Comparison of ENCODE assay signal across 1 cellular context in the genomic region with DNA sequence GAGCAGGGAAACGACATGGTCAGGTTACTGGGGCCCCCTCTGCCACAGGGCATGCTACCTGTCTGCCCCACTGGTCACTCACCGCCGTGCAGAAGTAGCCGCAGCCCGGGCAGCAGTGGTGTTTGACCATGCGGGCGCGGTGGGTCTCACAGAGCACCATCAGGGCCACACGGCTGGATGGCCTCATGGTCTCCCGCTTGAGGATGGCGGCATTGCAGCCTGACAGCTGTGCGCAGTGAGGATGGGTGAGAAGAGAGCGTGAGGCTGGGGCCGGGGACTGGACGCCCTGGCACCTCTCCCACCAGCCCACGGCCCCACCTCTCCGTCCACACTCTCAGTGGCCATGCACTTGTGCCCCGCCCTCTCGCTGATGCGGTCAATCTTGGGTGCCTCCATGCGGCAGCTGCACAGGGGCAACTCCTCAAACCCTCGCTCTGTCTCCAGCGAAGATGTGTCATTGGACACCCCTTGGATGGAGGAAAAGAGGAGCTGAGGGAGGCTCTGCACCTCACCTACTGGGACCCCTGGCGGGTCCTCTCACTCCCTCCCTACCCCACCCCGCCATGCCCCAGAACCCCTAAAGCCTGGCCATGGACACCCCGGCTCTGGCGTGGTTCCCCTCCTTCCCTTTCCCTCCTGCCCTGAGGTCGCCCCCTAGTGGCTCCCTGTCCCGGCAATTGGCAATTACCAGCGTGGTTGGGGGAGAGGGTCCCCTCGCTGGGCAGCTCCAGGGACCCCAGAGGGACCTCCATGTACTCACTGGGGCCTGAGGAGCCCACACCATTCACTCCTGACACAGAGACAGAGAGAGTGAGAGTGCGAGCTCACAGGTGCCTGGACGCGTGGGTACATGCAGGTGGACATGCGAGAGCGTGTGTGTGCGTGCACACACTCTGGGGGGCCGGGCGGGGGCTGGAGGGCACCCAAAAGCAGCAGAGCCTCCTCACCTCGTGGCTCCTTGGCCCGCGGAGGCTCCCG.
A peak's percentile ranks its signal among the peaks of the same experiment; 100 is the strongest.
TF ChIP-seq lines count a peak whose summit lies in the region.

No MANE protein-coding gene starts in this region.

TF ChIP-seq in HepG2, 621 proteins besides CTCF, POLR2A, EP300 and RAD21 (continued from another document and continues in another):
- TF ChIP-seq, protein P1, sequence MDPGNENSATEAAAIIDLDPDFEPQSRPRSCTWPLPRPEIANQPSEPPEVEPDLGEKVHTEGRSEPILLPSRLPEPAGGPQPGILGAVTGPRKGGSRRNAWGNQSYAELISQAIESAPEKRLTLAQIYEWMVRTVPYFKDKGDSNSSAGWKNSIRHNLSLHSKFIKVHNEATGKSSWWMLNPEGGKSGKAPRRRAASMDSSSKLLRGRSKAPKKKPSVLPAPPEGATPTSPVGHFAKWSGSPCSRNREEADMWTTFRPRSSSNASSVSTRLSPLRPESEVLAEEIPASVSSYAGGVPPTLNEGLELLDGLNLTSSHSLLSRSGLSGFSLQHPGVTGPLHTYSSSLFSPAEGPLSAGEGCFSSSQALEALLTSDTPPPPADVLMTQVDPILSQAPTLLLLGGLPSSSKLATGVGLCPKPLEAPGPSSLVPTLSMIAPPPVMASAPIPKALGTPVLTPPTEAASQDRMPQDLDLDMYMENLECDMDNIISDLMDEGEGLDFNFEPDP (CRISPR knock-in tag; conservative IDR thresholded peaks at IDR 0.05) = no peak
- TF ChIP-seq ZMYM3 (CRISPR knock-in tag; IDR thresholded peaks at IDR 0.05) = no peak
- TF ChIP-seq, protein P2, sequence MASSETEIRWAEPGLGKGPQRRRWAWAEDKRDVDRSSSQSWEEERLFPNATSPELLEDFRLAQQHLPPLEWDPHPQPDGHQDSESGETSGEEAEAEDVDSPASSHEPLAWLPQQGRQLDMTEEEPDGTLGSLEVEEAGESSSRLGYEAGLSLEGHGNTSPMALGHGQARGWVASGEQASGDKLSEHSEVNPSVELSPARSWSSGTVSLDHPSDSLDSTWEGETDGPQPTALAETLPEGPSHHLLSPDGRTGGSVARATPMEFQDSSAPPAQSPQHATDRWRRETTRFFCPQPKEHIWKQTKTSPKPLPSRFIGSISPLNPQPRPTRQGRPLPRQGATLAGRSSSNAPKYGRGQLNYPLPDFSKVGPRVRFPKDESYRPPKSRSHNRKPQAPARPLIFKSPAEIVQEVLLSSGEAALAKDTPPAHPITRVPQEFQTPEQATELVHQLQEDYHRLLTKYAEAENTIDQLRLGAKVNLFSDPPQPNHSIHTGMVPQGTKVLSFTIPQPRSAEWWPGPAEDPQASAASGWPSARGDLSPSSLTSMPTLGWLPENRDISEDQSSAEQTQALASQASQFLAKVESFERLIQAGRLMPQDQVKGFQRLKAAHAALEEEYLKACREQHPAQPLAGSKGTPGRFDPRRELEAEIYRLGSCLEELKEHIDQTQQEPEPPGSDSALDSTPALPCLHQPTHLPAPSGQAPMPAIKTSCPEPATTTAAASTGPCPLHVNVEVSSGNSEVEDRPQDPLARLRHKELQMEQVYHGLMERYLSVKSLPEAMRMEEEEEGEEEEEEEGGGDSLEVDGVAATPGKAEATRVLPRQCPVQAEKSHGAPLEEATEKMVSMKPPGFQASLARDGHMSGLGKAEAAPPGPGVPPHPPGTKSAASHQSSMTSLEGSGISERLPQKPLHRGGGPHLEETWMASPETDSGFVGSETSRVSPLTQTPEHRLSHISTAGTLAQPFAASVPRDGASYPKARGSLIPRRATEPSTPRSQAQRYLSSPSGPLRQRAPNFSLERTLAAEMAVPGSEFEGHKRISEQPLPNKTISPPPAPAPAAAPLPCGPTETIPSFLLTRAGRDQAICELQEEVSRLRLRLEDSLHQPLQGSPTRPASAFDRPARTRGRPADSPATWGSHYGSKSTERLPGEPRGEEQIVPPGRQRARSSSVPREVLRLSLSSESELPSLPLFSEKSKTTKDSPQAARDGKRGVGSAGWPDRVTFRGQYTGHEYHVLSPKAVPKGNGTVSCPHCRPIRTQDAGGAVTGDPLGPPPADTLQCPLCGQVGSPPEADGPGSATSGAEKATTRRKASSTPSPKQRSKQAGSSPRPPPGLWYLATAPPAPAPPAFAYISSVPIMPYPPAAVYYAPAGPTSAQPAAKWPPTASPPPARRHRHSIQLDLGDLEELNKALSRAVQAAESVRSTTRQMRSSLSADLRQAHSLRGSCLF (CRISPR knock-in tag; IDR thresholded peaks at IDR 0.05; ENCODE audit: borderline replicate concordance) = no peak
- no peak for TF ChIP-seq MAFG (CRISPR knock-in tag; IDR thresholded peaks at IDR 0.05)
- no peak for TF ChIP-seq ZSCAN9 (CRISPR knock-in tag; IDR thresholded peaks at IDR 0.05; ENCODE audit: borderline replicate concordance)
- no peak for TF ChIP-seq DNMT1 (CRISPR knock-in tag; IDR thresholded peaks at IDR 0.05)
- TF ChIP-seq CEBPB (IDR thresholded peaks at IDR 0.05; ENCODE audit: borderline replicate concordance, low read depth, low read length) = no peak
- TF ChIP-seq, protein P3, sequence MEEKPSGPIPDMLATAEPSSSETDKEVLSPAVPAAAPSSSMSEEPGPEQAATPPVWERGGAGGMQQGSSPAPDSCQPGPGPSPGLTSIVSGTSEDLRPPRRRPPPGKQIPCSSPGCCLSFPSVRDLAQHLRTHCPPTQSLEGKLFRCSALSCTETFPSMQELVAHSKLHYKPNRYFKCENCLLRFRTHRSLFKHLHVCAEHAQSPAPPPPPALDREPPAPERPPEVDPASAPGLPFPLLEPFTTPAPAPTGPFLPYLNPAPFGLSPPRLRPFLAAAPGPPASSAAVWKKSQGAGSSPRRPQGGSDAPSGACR (CRISPR knock-in tag; IDR thresholded peaks at IDR 0.05) = no peak
- no peak for TF ChIP-seq ZNF232 (CRISPR knock-in tag; IDR thresholded peaks at IDR 0.05; ENCODE audit: borderline replicate concordance)
- no peak for TF ChIP-seq EHMT2 (IDR thresholded peaks at IDR 0.05; ENCODE audit: borderline replicate concordance, low read depth, low read length)
- TF ChIP-seq, protein P4, sequence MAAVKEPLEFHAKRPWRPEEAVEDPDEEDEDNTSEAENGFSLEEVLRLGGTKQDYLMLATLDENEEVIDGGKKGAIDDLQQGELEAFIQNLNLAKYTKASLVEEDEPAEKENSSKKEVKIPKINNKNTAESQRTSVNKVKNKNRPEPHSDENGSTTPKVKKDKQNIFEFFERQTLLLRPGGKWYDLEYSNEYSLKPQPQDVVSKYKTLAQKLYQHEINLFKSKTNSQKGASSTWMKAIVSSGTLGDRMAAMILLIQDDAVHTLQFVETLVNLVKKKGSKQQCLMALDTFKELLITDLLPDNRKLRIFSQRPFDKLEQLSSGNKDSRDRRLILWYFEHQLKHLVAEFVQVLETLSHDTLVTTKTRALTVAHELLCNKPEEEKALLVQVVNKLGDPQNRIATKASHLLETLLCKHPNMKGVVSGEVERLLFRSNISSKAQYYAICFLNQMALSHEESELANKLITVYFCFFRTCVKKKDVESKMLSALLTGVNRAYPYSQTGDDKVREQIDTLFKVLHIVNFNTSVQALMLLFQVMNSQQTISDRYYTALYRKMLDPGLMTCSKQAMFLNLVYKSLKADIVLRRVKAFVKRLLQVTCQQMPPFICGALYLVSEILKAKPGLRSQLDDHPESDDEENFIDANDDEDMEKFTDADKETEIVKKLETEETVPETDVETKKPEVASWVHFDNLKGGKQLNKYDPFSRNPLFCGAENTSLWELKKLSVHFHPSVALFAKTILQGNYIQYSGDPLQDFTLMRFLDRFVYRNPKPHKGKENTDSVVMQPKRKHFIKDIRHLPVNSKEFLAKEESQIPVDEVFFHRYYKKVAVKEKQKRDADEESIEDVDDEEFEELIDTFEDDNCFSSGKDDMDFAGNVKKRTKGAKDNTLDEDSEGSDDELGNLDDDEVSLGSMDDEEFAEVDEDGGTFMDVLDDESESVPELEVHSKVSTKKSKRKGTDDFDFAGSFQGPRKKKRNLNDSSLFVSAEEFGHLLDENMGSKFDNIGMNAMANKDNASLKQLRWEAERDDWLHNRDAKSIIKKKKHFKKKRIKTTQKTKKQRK (IDR thresholded peaks at IDR 0.05; ENCODE audit: low read length) = no peak
- TF ChIP-seq, protein P5, sequence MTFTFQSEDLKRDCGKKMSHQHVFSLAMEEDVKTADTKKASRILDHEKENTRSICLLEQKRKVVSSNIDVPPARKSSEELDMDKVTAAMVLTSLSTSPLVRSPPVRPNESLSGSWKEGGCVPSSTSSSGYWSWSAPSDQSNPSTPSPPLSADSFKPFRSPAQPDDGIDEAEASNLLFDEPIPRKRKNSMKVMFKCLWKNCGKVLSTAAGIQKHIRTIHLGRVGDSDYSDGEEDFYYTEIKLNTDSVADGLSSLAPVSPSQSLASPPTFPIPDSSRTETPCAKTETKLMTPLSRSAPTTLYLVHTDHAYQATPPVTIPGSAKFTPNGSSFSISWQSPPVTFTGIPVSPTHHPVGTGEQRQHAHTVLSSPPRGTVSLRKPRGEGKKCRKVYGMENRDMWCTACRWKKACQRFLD (CRISPR knock-in tag; IDR thresholded peaks at IDR 0.05; ENCODE audit: borderline replicate concordance) = no peak
- TF ChIP-seq, protein P6, sequence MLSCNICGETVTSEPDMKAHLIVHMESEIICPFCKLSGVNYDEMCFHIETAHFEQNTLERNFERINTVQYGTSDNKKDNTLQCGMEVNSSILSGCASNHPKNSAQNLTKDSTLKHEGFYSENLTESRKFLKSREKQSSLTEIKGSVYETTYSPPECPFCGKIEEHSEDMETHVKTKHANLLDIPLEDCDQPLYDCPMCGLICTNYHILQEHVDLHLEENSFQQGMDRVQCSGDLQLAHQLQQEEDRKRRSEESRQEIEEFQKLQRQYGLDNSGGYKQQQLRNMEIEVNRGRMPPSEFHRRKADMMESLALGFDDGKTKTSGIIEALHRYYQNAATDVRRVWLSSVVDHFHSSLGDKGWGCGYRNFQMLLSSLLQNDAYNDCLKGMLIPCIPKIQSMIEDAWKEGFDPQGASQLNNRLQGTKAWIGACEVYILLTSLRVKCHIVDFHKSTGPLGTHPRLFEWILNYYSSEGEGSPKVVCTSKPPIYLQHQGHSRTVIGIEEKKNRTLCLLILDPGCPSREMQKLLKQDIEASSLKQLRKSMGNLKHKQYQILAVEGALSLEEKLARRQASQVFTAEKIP (CRISPR knock-in tag; IDR thresholded peaks at IDR 0.05; ENCODE audit: borderline replicate concordance) = no peak
- TF ChIP-seq SNRNP70 (IDR thresholded peaks at IDR 0.05; ENCODE audit: low read depth, low read length) = no peak
- no peak for TF ChIP-seq ATAD3A (CRISPR knock-in tag; IDR thresholded peaks at IDR 0.05)
- TF ChIP-seq ZNF274 (CRISPR knock-in tag; IDR thresholded peaks at IDR 0.05) = peak; percentile 73; the same call in 1 of the 2 replicates
- no peak for TF ChIP-seq ZNF282 (IDR thresholded peaks at IDR 0.05; ENCODE audit: partially characterized antibody)
- TF ChIP-seq ZNF563 (CRISPR knock-in tag; IDR thresholded peaks at IDR 0.05) = no peak
- TF ChIP-seq SMC3 (IDR thresholded peaks at IDR 0.05; ENCODE audit: low read length) = peak; percentile 72
- TF ChIP-seq SAP130 (CRISPR knock-in tag; IDR thresholded peaks at IDR 0.05; ENCODE audit: low read depth) = peak; percentile 22; the same call in 1 of the 2 replicates
- no peak for TF ChIP-seq TCF7L2 (IDR thresholded peaks at IDR 0.05; ENCODE audit: low read depth, low read length)
- no peak for TF ChIP-seq SNAI1 (CRISPR knock-in tag; IDR thresholded peaks at IDR 0.05; ENCODE audit: borderline replicate concordance)
- no peak for TF ChIP-seq GPN1 (CRISPR knock-in tag; IDR thresholded peaks at IDR 0.05; ENCODE audit: borderline replicate concordance)
- TF ChIP-seq, protein P7, sequence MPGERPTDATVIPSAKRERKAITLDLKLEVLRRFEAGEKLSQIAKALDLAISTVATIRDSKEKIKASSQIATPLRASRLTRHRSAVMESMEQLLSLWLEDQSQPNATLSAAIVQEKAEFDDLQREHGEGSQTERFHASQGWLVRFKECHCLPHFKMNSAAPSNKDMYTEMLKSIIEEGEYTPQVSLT (CRISPR knock-in tag; IDR thresholded peaks at IDR 0.05; ENCODE audit: borderline replicate concordance, low read depth) = no peak
- TF ChIP-seq ZNF558 (CRISPR knock-in tag; IDR thresholded peaks at IDR 0.05; ENCODE audit: borderline replicate concordance) = no peak
- TF ChIP-seq PTBP1 (IDR thresholded peaks at IDR 0.05; ENCODE audit: low read depth, low read length, poor library complexity, severe bottlenecking) = peak; percentile 16
- TF ChIP-seq, protein P8, sequence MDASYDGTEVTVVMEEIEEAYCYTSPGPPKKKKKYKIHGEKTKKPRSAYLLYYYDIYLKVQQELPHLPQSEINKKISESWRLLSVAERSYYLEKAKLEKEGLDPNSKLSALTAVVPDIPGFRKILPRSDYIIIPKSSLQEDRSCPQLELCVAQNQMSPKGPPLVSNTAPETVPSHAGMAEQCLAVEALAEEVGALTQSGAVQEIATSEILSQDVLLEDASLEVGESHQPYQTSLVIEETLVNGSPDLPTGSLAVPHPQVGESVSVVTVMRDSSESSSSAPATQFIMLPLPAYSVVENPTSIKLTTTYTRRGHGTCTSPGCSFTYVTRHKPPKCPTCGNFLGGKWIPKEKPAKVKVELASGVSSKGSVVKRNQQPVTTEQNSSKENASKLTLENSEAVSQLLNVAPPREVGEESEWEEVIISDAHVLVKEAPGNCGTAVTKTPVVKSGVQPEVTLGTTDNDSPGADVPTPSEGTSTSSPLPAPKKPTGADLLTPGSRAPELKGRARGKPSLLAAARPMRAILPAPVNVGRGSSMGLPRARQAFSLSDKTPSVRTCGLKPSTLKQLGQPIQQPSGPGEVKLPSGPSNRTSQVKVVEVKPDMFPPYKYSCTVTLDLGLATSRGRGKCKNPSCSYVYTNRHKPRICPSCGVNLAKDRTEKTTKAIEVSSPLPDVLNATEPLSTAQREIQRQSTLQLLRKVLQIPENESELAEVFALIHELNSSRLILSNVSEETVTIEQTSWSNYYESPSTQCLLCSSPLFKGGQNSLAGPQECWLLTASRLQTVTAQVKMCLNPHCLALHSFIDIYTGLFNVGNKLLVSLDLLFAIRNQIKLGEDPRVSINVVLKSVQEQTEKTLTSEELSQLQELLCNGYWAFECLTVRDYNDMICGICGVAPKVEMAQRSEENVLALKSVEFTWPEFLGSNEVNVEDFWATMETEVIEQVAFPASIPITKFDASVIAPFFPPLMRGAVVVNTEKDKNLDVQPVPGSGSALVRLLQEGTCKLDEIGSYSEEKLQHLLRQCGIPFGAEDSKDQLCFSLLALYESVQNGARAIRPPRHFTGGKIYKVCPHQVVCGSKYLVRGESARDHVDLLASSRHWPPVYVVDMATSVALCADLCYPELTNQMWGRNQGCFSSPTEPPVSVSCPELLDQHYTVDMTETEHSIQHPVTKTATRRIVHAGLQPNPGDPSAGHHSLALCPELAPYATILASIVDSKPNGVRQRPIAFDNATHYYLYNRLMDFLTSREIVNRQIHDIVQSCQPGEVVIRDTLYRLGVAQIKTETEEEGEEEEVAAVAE (CRISPR knock-in tag; IDR thresholded peaks at IDR 0.05; ENCODE audit: borderline replicate concordance) = no peak
- no peak for TF ChIP-seq KAT8 (CRISPR knock-in tag; IDR thresholded peaks at IDR 0.05)
- TF ChIP-seq, protein P9, sequence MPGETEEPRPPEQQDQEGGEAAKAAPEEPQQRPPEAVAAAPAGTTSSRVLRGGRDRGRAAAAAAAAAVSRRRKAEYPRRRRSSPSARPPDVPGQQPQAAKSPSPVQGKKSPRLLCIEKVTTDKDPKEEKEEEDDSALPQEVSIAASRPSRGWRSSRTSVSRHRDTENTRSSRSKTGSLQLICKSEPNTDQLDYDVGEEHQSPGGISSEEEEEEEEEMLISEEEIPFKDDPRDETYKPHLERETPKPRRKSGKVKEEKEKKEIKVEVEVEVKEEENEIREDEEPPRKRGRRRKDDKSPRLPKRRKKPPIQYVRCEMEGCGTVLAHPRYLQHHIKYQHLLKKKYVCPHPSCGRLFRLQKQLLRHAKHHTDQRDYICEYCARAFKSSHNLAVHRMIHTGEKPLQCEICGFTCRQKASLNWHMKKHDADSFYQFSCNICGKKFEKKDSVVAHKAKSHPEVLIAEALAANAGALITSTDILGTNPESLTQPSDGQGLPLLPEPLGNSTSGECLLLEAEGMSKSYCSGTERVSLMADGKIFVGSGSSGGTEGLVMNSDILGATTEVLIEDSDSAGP (CRISPR knock-in tag; IDR thresholded peaks at IDR 0.05; ENCODE audit: borderline replicate concordance) = peak; percentile 58; the same call in 1 of the 2 replicates
- TF ChIP-seq ZNF17 (CRISPR knock-in tag; IDR thresholded peaks at IDR 0.05) = no peak
- no peak for TF ChIP-seq NAIF1 (CRISPR knock-in tag; IDR thresholded peaks at IDR 0.05; ENCODE audit: borderline replicate concordance)
- TF ChIP-seq PHB2 (IDR thresholded peaks at IDR 0.05; ENCODE audit: partially characterized antibody) = no peak
- no peak for TF ChIP-seq ATM (IDR thresholded peaks at IDR 0.05; ENCODE audit: borderline replicate concordance)
- no peak for TF ChIP-seq ZNF792 (CRISPR knock-in tag; IDR thresholded peaks at IDR 0.05)
